ENCODE assay signal across 10 cellular contexts in genomic region chr21:31117046-31117916, GRCh38.
DNase-seq lines count a peak whose midpoint lies in the region; ATAC-seq, FAIRE-seq and TF ChIP-seq lines count a peak whose summit lies in the region.
"Had no signal": no experiment of that assay in that cellular context is flagged by ENCODE, and none has a peak within 500 bp of the region (broad histone marks: within the 10 kb centered on the region; RNA-seq: fewer than 3 reads in every experiment).

No MANE protein-coding gene starts in this region.

- H3K27ac Mint-ChIP-seq in WTC11: 0 out of 2 replicates have a peak overlapping the region, but pooled peaks have one; percentile 8

- H3K4me3 ChIP-seq in AG04450 (ENCODE audit: low read depth, low read length) (no peak overlapping the region), hepatocyte (no peak overlapping the region)

- no peaks in the 10 kb centered on the region for H3K9me3 Mint-ChIP-seq in WTC11

- ATAC-seq in WTC11: no peak
- no peak for ATAC-seq in HG03460 (IDR thresholded peaks at IDR 0.05; ENCODE audit: unreplicated experiment)
- ATAC-seq in GM21390 (IDR thresholded peaks at IDR 0.05; ENCODE audit: unreplicated experiment): no peak

- H3K4me3 Mint-ChIP-seq in WTC11: no peak overlapping the region

- no peak overlapping the region for H3K4me2 ChIP-seq in hepatocyte

- H3K4me1 ChIP-seq in hepatocyte (ENCODE audit: insufficient read depth): peaks cover 4% of the 10 kb centered on the region

- no peak for TF ChIP-seq CTCF in AG04450 (IDR thresholded peaks at IDR 0.05; ENCODE audit: low read depth, low read length)
- TF ChIP-seq CTCF in WTC11 (IDR thresholded peaks at IDR 0.05): no peak
- peak; percentile 12 for TF ChIP-seq CTCF in hepatocyte (IDR thresholded peaks at IDR 0.05; ENCODE audit: poor library complexity)

- H3K36me3 Mint-ChIP-seq in WTC11: peaks cover 3% of the 10 kb centered on the region; the same call in 1 of the 2 replicates

- H3K9me3 ChIP-seq in AG04450 (ENCODE audit: control insufficient read depth, insufficient read depth, low read length): no peaks in the 10 kb centered on the region; the same call in 1 of the 2 replicates
- H3K9me3 ChIP-seq in hepatocyte (ENCODE audit: low read depth): no peaks in the 10 kb centered on the region

- no peaks in the 10 kb centered on the region for H3K36me3 ChIP-seq in hepatocyte (replicated peaks; ENCODE audit: insufficient read depth, low read depth)

- H4K20me1 ChIP-seq in hepatocyte (ENCODE audit: insufficient read depth, poor library complexity, severe bottlenecking): no peaks in the 10 kb centered on the region

- H3K9me2 ChIP-seq in hepatocyte (replicated peaks; ENCODE audit: insufficient read depth): no peaks in the 10 kb centered on the region

- no peaks in the 10 kb centered on the region for H3K79me2 ChIP-seq in hepatocyte

- POLR2A ChIA-PET in AG04450 (lab: Yijun Ruan, JAX): interaction anchor here (0.5 to 0.6 kb wide), 2 partner anchors 82 to 236 kb away, joined by 3 to 9 read pairs; no protein-coding TSS in a partner anchor
- POLR2A ChIA-PET in WTC11 (lab: Charles Lee): interaction anchor here (0.6 kb wide), 1 partner anchor 9 kb away, joined by 3 read pairs; no protein-coding TSS in a partner anchor

- no peaks in the 10 kb centered on the region for H3K27me3 ChIP-seq in AG04450 (ENCODE audit: control insufficient read depth, insufficient read depth, low read length)
- H3K27me3 ChIP-seq in hepatocyte: no peaks in the 10 kb centered on the region

- H3K27me3 Mint-ChIP-seq in WTC11 (ENCODE audit: low read depth): no peaks in the 10 kb centered on the region

- TF ChIP-seq POLR2A in H54 (IDR thresholded peaks at IDR 0.05; ENCODE audit: low read depth, low read length): no peak

- no peak for FAIRE-seq in H54 (lab: Jason Lieb, UNC)

- no peak overlapping the region for H2AFZ ChIP-seq in hepatocyte

- peak; percentile 24 for DNase-seq in AG04450 (ENCODE audit: low read depth, low spot score)
- DNase-seq in H54 (ENCODE audit: insufficient read length, low spot score): peak; percentile 76
- DNase-seq in WTC11 (ENCODE audit: low spot score): no peak
- peak; percentile 50 for DNase-seq in hepatocyte (ENCODE audit: low spot score)
- no peak for DNase-seq in SK-N-DZ (ENCODE audit: low spot score)
- DNase-seq in glomerular visceral epithelial cell (ENCODE audit: extremely low spot score): no peak
- DNase-seq: activated CD8-positive, alpha-beta memory T cell treated with anti-CD3 and anti-CD28 coated beads, Interleukin-2, amount 50 U/mL, for 4 hours; NCI-H524 treated with DMSO at 0.1 percent for 48 hours had no signal

- CTCF ChIA-PET in AG04450 (lab: Charles Lee): interaction anchor here (1.0 to 1.8 kb wide), 6 partner anchors 16 to 463 kb away, joined by 3 to 8 read pairs (median 4); no protein-coding TSS in a partner anchor
- CTCF ChIA-PET in WTC11 (lab: Charles Lee): interaction anchor here (0.6 to 0.9 kb wide), 5 partner anchors 10 to 463 kb away, joined by 3 to 4 read pairs (median 3); no protein-coding TSS in a partner anchor

- 80% methylated on average over 9 of the region's 9 CpGs for WGBS in hepatocyte (ENCODE audit: low lambda C conversion rate, missing lambda C conversion rate)

- H3K4me1 Mint-ChIP-seq in WTC11: peaks cover 10% of the 10 kb centered on the region

- H3K27ac ChIP-seq in AG04450 (ENCODE audit: low read depth, low read length) (peak overlapping the region; percentile 21), hepatocyte (no peak overlapping the region)

TF ChIP-seq in WTC11, 78 proteins besides CTCF, POLR2A, EP300 and RAD21:
- no peak for TF ChIP-seq ZNF317 (CRISPR knock-in tag; IDR thresholded peaks at IDR 0.05; ENCODE audit: borderline replicate concordance, low read depth)
- no peak for TF ChIP-seq MLX (CRISPR knock-in tag; IDR thresholded peaks at IDR 0.05)
- no peak for TF ChIP-seq IRF1 (CRISPR knock-in tag; IDR thresholded peaks at IDR 0.05)
- no peak for TF ChIP-seq E2F4 (CRISPR knock-in tag; IDR thresholded peaks at IDR 0.05; ENCODE audit: borderline replicate concordance, low read depth)
- TF ChIP-seq ZNF121 (CRISPR knock-in tag; IDR thresholded peaks at IDR 0.05): peak; percentile 90

Comparison
In these comparisons a context has a peak if more than half of its experiments do, and no peak if none do; other contexts are left out.
1. DNase-seq: peak in AG04450 (single experiment), H54 (single experiment) and hepatocyte (single experiment); none in WTC11 (single experiment), SK-N-DZ (single experiment) and glomerular visceral epithelial cell (single experiment).